ENCODE assay signal across 26 cellular contexts in genomic region chr13:27472441-27472840, GRCh38.
"Had no signal": no experiment of that assay in that cellular context is flagged by ENCODE, and none has a peak within 500 bp of the region (broad histone marks: within the 10 kb centered on the region; RNA-seq: fewer than 3 reads in every experiment).

No MANE protein-coding gene starts in this region.

- DNase-seq: activated B cell treated with CpG ODN at 0.5 μM for 24 hours; activated CD4-positive, alpha-beta T cell treated with anti-CD3 and anti-CD28 coated beads for 1 hour; activated CD4-positive, alpha-beta T cell treated with anti-CD3 and anti-CD28 coated beads, Interleukin-2, amount 10 ng/mL, durations not matched to agents 24 days and 14 days; activated CD4-positive, alpha-beta T cell treated with anti-CD3 and anti-CD28 coated beads, Interleukin-2, amount 50 U/mL, for 48 hours; activated CD8-positive, alpha-beta memory T cell treated with anti-CD3 and anti-CD28 coated beads, Interleukin-2, amount 50 U/mL, for 48 hours; activated effector memory CD4-positive, alpha-beta T cell treated with Interleukin-2 at 50 U/mL for 16 hours; activated naive CD4-positive, alpha-beta T cell; activated T-cell treated with anti-CD3 and anti-CD28 coated beads, Interleukin-2, amount 50 U/mL, for 1 hour; amygdala; brain microvascular endothelial cell; cerebellar nuclear complex; KG1; MG63; NCI-H1105; NCI-H1436; NCI-H1694 treated with DMSO at 0.1 percent for 48 hours; NCI-H2029 treated with DMSO at 0.1 percent for 48 hours; NCI-H345; NCI-H510A; NCI-H526 treated with DMSO at 0.1 percent for 48 hours; SIG-M5; T-helper 17 cell; T-helper 9 cell had no signal

- H3K27me3 ChIP-seq: brain microvascular endothelial cell, MG63 had no signal

- H3K36me3 Mint-ChIP-seq: activated naive CD4-positive, alpha-beta T cell treated with anti-CD3 and anti-CD28 coated beads, Interleukin-2, amount 50 U/mL, for 24 hours had no signal

- H3K4me3 ChIP-seq: MG63 had no signal

- ATAC-seq: T-helper 17 cell had no signal

- FAIRE-seq: TTC549 had no signal

- H3K27me3 Mint-ChIP-seq: activated B cell treated with CpG ODN at 0.5 μM for 24 hours; activated naive CD4-positive, alpha-beta T cell treated with anti-CD3 and anti-CD28 coated beads, Interleukin-2, amount 50 U/mL, for 24 hours; T-helper 17 cell had no signal

- H3K9me3 Mint-ChIP-seq: activated B cell treated with CpG ODN at 0.5 μM for 24 hours; activated CD4-positive, alpha-beta T cell treated with anti-CD3 and anti-CD28 coated beads, Interleukin-2, amount 10 ng/mL, durations not matched to agents 24 days and 14 days; activated naive CD4-positive, alpha-beta T cell treated with anti-CD3 and anti-CD28 coated beads, Interleukin-2, amount 50 U/mL, for 24 hours; activated T-helper 1 cell treated with anti-CD3 and anti-CD28 coated beads, Interleukin-12 subunit alpha, Interleukin-12 subunit beta, Interleukin-2, Interleukin-4 antibody, amounts not matched to agents 30 ng/mL and 10 ng/mL and 1 ng/mL, durations not matched to agents 14 hours and 24 hours and 36 hours had no signal

- H3K36me3 ChIP-seq: brain microvascular endothelial cell, MG63 had no signal

- H3K27ac Mint-ChIP-seq: activated B cell treated with CpG ODN at 0.5 μM for 24 hours; activated CD4-positive, alpha-beta T cell treated with anti-CD3 and anti-CD28 coated beads, Interleukin-2, amount 10 ng/mL, durations not matched to agents 24 days and 14 days; activated naive CD4-positive, alpha-beta T cell treated with anti-CD3 and anti-CD28 coated beads, Interleukin-2, amount 50 U/mL, for 24 hours; activated T-helper 1 cell treated with anti-CD3 and anti-CD28 coated beads, Interleukin-12 subunit alpha, Interleukin-12 subunit beta, Interleukin-2, Interleukin-4 antibody, amounts not matched to agents 30 ng/mL and 10 ng/mL and 1 ng/mL, durations not matched to agents 14 hours and 24 hours and 36 hours; T-helper 17 cell had no signal

- H3K27ac ChIP-seq: brain microvascular endothelial cell had no signal

- H3K9me3 ChIP-seq: MG63 had no signal

- H3K4me3 Mint-ChIP-seq: activated B cell treated with CpG ODN at 0.5 μM for 24 hours; activated CD4-positive, alpha-beta T cell treated with anti-CD3 and anti-CD28 coated beads, Interleukin-2, amount 10 ng/mL, durations not matched to agents 24 days and 14 days; activated naive CD4-positive, alpha-beta T cell treated with anti-CD3 and anti-CD28 coated beads, Interleukin-2, amount 50 U/mL, for 24 hours; activated T-helper 1 cell treated with anti-CD3 and anti-CD28 coated beads, Interleukin-12 subunit alpha, Interleukin-12 subunit beta, Interleukin-2, Interleukin-4 antibody, amounts not matched to agents 30 ng/mL and 10 ng/mL and 1 ng/mL, durations not matched to agents 14 hours and 24 hours and 36 hours; T-helper 17 cell had no signal
